In genomic region chr12:98594050-98594853, GRCh38 we compare ENCODE assay signal across 1 cellular context.
A peak's percentile ranks its signal among the peaks of the same experiment; 100 is the strongest.
TF ChIP-seq lines count a peak whose summit lies in the region.

No MANE protein-coding gene starts in this region.

TF ChIP-seq in HepG2, 621 proteins besides CTCF, POLR2A, EP300 and RAD21 (continued from another document and continues in another):
- 0 out of 2 replicates have a peak, but pooled peaks have one; percentile 3 for TF ChIP-seq NFAT5 (CRISPR knock-in tag; IDR thresholded peaks at IDR 0.05)
- TF ChIP-seq HOXA5 (CRISPR knock-in tag; IDR thresholded peaks at IDR 0.05) = no peak
- no peak for TF ChIP-seq ZNF510 (CRISPR knock-in tag; IDR thresholded peaks at IDR 0.05; ENCODE audit: low read depth)
- TF ChIP-seq ZNF674 (CRISPR knock-in tag; IDR thresholded peaks at IDR 0.05; ENCODE audit: low read depth) = peak; percentile 40; the same call in 1 of the 2 replicates
- peak; percentile 26 for TF ChIP-seq SRSF1 (optimal IDR thresholded peaks at IDR 0.05; ENCODE audit: low read depth, low read length)
- TF ChIP-seq ZBTB7A (CRISPR knock-in tag; IDR thresholded peaks at IDR 0.05) = peak; percentile 52; the same call in 1 of the 2 replicates
- no peak for TF ChIP-seq ZHX2 (IDR thresholded peaks at IDR 0.05; ENCODE audit: low read depth)
- no peak for TF ChIP-seq ZHX2 (CRISPR knock-in tag; IDR thresholded peaks at IDR 0.05; ENCODE audit: borderline replicate concordance)
- TF ChIP-seq ZMYM4 (CRISPR knock-in tag; IDR thresholded peaks at IDR 0.05) = no peak
- TF ChIP-seq MTF2 (CRISPR knock-in tag; IDR thresholded peaks at IDR 0.05; ENCODE audit: borderline replicate concordance) = 0 out of 2 replicates have a peak, but pooled peaks have one; percentile 35
- no peak for TF ChIP-seq ZNF205 (CRISPR knock-in tag; IDR thresholded peaks at IDR 0.05)
- no peak for TF ChIP-seq ZBTB4 (CRISPR knock-in tag; IDR thresholded peaks at IDR 0.05; ENCODE audit: borderline replicate concordance)
- no peak for TF ChIP-seq ZNF33A (CRISPR knock-in tag; IDR thresholded peaks at IDR 0.05; ENCODE audit: borderline replicate concordance)
- TF ChIP-seq ZNF615 (CRISPR knock-in tag; IDR thresholded peaks at IDR 0.05; ENCODE audit: borderline replicate concordance) = no peak
- TF ChIP-seq CEBPG (CRISPR knock-in tag; IDR thresholded peaks at IDR 0.05) = no peak
- peak; percentile 43; the same call in 1 of the 2 replicates for TF ChIP-seq ZNF749 (CRISPR knock-in tag; IDR thresholded peaks at IDR 0.05; ENCODE audit: borderline replicate concordance)
- no peak for TF ChIP-seq LRRFIP1 (CRISPR knock-in tag; conservative IDR thresholded peaks at IDR 0.05)
- TF ChIP-seq KMT2B (CRISPR knock-in tag; IDR thresholded peaks at IDR 0.05) = no peak
- no peak for TF ChIP-seq SMC3 (IDR thresholded peaks at IDR 0.05; ENCODE audit: low read length)
- TF ChIP-seq IKZF4 (CRISPR knock-in tag; IDR thresholded peaks at IDR 0.05; ENCODE audit: borderline replicate concordance, low read depth, not compliant biosample characterization) = no peak
- peak; percentile 37; the same call in 1 of the 2 replicates for TF ChIP-seq NRL (CRISPR knock-in tag; IDR thresholded peaks at IDR 0.05; ENCODE audit: borderline replicate concordance)
- no peak for TF ChIP-seq ZNF34 (CRISPR knock-in tag; IDR thresholded peaks at IDR 0.05; ENCODE audit: borderline replicate concordance)
- TF ChIP-seq ZNF550 (CRISPR knock-in tag; IDR thresholded peaks at IDR 0.05; ENCODE audit: borderline replicate concordance) = no peak
- no peak for TF ChIP-seq HNRNPH1 (optimal IDR thresholded peaks at IDR 0.05; ENCODE audit: low read depth, low read length)
- peak; percentile 77; the same call in 1 of the 2 replicates for TF ChIP-seq ZFP91 (CRISPR knock-in tag; IDR thresholded peaks at IDR 0.05; ENCODE audit: borderline replicate concordance)
- TF ChIP-seq TMF1 (CRISPR knock-in tag; IDR thresholded peaks at IDR 0.05; ENCODE audit: low read depth) = 0 out of 2 replicates have a peak, but pooled peaks have one; percentile 13
- peak; percentile 76; the same call in 1 of the 2 replicates for TF ChIP-seq ZNF772 (CRISPR knock-in tag; IDR thresholded peaks at IDR 0.05)
- TF ChIP-seq HMGXB3 (CRISPR knock-in tag; IDR thresholded peaks at IDR 0.05; ENCODE audit: borderline replicate concordance) = no peak
- 0 out of 2 replicates have a peak, but pooled peaks have one; percentile 25 for TF ChIP-seq ZNF572 (CRISPR knock-in tag; IDR thresholded peaks at IDR 0.05)
- TF ChIP-seq ZNF563 (CRISPR knock-in tag; IDR thresholded peaks at IDR 0.05) = no peak; the same call in none of the 2 replicates
- peak; percentile 73; the same call in 1 of the 2 replicates for TF ChIP-seq ZNF138 (CRISPR knock-in tag; IDR thresholded peaks at IDR 0.05; ENCODE audit: low read depth)
- TF ChIP-seq BATF2 (CRISPR knock-in tag; IDR thresholded peaks at IDR 0.05) = 0 out of 2 replicates have a peak, but pooled peaks have one; percentile 13
